11 cellular contexts compared by ENCODE assay signal in genomic region chr3:12838179-12838965, GRCh38. TPM values are rescaled to one million over a fixed set of nuclear protein-coding genes. Genes with fewer than 3 reads are reported as not detected.
DNase-seq lines count a peak whose midpoint lies in the region; ATAC-seq and TF ChIP-seq lines count a peak whose summit lies in the region.
"Had no signal": no experiment of that assay in that cellular context is flagged by ENCODE, and none has a peak within 500 bp of the region (broad histone marks: within the 10 kb centered on the region; RNA-seq: fewer than 3 reads in every experiment).

No MANE protein-coding gene starts in this region.

- H2BK12ac ChIP-seq in H9 (ENCODE audit: insufficient read length, low read depth, low read length) (no peak overlapping the region), mesenchymal stem cell (ENCODE audit: low read length in 2 of 2) (no peak overlapping the region)

- no peak for ATAC-seq in GM21619 (IDR thresholded peaks at IDR 0.05; ENCODE audit: unreplicated experiment)
- ATAC-seq in HG03196 (IDR thresholded peaks at IDR 0.05; ENCODE audit: unreplicated experiment) = no peak
- ATAC-seq in GM18517 (IDR thresholded peaks at IDR 0.05; ENCODE audit: unreplicated experiment) = no peak

- no peak overlapping the region for H3K18ac ChIP-seq in H9 (ENCODE audit: insufficient read length, low read depth, low read length)
- no peak overlapping the region for H3K18ac ChIP-seq in mesenchymal stem cell (ENCODE audit: low read depth in 1 of 2, low read length in 2 of 2)

- no peak overlapping the region for H3K56ac ChIP-seq in H9 (ENCODE audit: insufficient read length, low read depth, low read length)

- H3K4ac ChIP-seq in H9 (ENCODE audit: low read depth, low read length) (no peak overlapping the region), mesenchymal stem cell (ENCODE audit: low read depth in 1 of 2, low read length in 2 of 2) (no peak overlapping the region)

- H3K79me2 ChIP-seq in H9 (ENCODE audit: insufficient read depth, low read length) = peaks cover 27% of the 10 kb centered on the region

- H2BK120ac ChIP-seq in H9 (ENCODE audit: low read depth, low read length, poor library complexity, severe bottlenecking) (no peak overlapping the region), mesenchymal stem cell (ENCODE audit: low read depth, low read length) (no peak overlapping the region)

- H3K27me3 Mint-ChIP-seq in H9 (ENCODE audit: low read depth) = no peaks in the 10 kb centered on the region
- H3K27me3 Mint-ChIP-seq in activated T-helper 2 cell treated with anti-CD3 and anti-CD28 coated beads, Interferon-gamma antibody, Interleukin-2, Interleukin-4, amounts not matched to agents 10 μg/mL and 5 μg/mL and 100 μg/mL, durations not matched to agents 14 hours and 24 hours and 36 hours (ENCODE audit: low read depth) = no peaks in the 10 kb centered on the region

- H3K27ac ChIP-seq in BLaER1 (no peak overlapping the region), H9 (ENCODE audit: insufficient read length, low read depth, low read length) (no peak overlapping the region), mesenchymal stem cell (ENCODE audit: low read length, poor library complexity, severe bottlenecking) (no peak overlapping the region)
- H3K27ac ChIP-seq: prostate gland had no signal

- H3K4me1 ChIP-seq in BLaER1 = peaks cover 70% of the 10 kb centered on the region
- peaks cover 3% of the 10 kb centered on the region for H3K4me1 ChIP-seq in H9 (ENCODE audit: insufficient read depth, low read length)
- peaks cover 15% of the 10 kb centered on the region for H3K4me1 ChIP-seq in mesenchymal stem cell (ENCODE audit: control insufficient read depth, insufficient read depth, low read depth, low read length)

- no peak overlapping the region for H4K5ac ChIP-seq in H9 (ENCODE audit: insufficient read length, low read depth, low read length)

- H3K79me1 ChIP-seq in H9 (ENCODE audit: insufficient read depth, low read depth, low read length, poor library complexity, severe bottlenecking) = peaks cover 10% of the 10 kb centered on the region
- H3K79me1 ChIP-seq in mesenchymal stem cell (replicated peaks; ENCODE audit: low read length, poor library complexity, severe bottlenecking) = peaks cover 2% of the 10 kb centered on the region

- H3K4me2 ChIP-seq in BLaER1 (peak overlapping the region; percentile 96), H9 (ENCODE audit: insufficient read depth, insufficient read length, low read length) (peak overlapping the region; percentile 19), mesenchymal stem cell (ENCODE audit: low read length, poor library complexity, severe bottlenecking) (no peak overlapping the region)

- peaks cover 73% of the 10 kb centered on the region for H3K36me3 ChIP-seq in BLaER1
- peaks cover 45 to 67% of the 10 kb centered on the region in 2 experiments for H3K36me3 ChIP-seq in mesenchymal stem cell (ENCODE audit: control insufficient read depth in 1 of 2, insufficient read depth in 2 of 2, low read depth in 1 of 2, low read length in 2 of 2)

- H2BK15ac ChIP-seq in H9 (ENCODE audit: low read depth, low read length) (no peak overlapping the region), mesenchymal stem cell (ENCODE audit: low read depth, poor library complexity, severe bottlenecking) (no peak overlapping the region)

- H3K23me2 ChIP-seq in H9 (ENCODE audit: insufficient read length, low read depth, low read length, poor library complexity, severe bottlenecking) = peaks cover 8% of the 10 kb centered on the region

- DNase-seq in H9 (no peak), mesenchymal stem cell (no peak), HCEC 1CT (no peak)
- DNase-seq in activated T-helper 2 cell treated with anti-CD3 and anti-CD28 coated beads, Interferon-gamma antibody, Interleukin-2, Interleukin-4, amounts not matched to agents 10 μg/mL and 5 μg/mL and 100 μg/mL, durations not matched to agents 14 hours and 24 hours and 36 hours (ENCODE audit: low spot score) = no peak
- DNase-seq: caudate nucleus, GF-D8 had no signal

- TF ChIP-seq CTCF in H9 (conservative IDR thresholded peaks at IDR 0.05) = no peak

- H3K4me1 Mint-ChIP-seq in H9 = peaks cover 65 to 68% of the 10 kb centered on the region in 2 experiments
- H3K4me1 Mint-ChIP-seq in activated T-helper 2 cell treated with anti-CD3 and anti-CD28 coated beads, Interferon-gamma antibody, Interleukin-2, Interleukin-4, amounts not matched to agents 10 μg/mL and 5 μg/mL and 100 μg/mL, durations not matched to agents 14 hours and 24 hours and 36 hours (ENCODE audit: low read depth) = peaks cover 48% of the 10 kb centered on the region

- H2AFZ ChIP-seq in H9 (ENCODE audit: low read length) (no peak overlapping the region), mesenchymal stem cell (ENCODE audit: low read depth, low read length) (no peak overlapping the region)

- no peak overlapping the region for H4K8ac ChIP-seq in H9 (replicated peaks; ENCODE audit: insufficient read length, low read depth, low read length)
- H4K8ac ChIP-seq in mesenchymal stem cell (ENCODE audit: low read length) = no peak overlapping the region

- no peaks in the 10 kb centered on the region for H3K27me3 ChIP-seq in BLaER1
- H3K27me3 ChIP-seq in H9 (ENCODE audit: insufficient read depth, low read length) = no peaks in the 10 kb centered on the region
- no peaks in the 10 kb centered on the region for H3K27me3 ChIP-seq in mesenchymal stem cell (ENCODE audit: control insufficient read depth in 1 of 2, insufficient read depth in 1 of 2, low read length in 2 of 2)

- peak overlapping the region; percentile 57 to 99 (median 78); a peak in 6 of 7 replicates for H3K27ac Mint-ChIP-seq in H9
- peak overlapping the region; percentile 100 for H3K27ac Mint-ChIP-seq in activated T-helper 2 cell treated with anti-CD3 and anti-CD28 coated beads, Interferon-gamma antibody, Interleukin-2, Interleukin-4, amounts not matched to agents 10 μg/mL and 5 μg/mL and 100 μg/mL, durations not matched to agents 14 hours and 24 hours and 36 hours

- H2AK5ac ChIP-seq in H9 (ENCODE audit: insufficient read length, low read length) (no peak overlapping the region), mesenchymal stem cell (ENCODE audit: low read length, severe bottlenecking) (no peak overlapping the region)

- H4K20me1 ChIP-seq in BLaER1 = peaks cover 79% of the 10 kb centered on the region
- H4K20me1 ChIP-seq in H9 (ENCODE audit: control insufficient read depth, insufficient read depth, insufficient read length) = peaks cover 2% of the 10 kb centered on the region

- no peak overlapping the region for H2BK5ac ChIP-seq in H9 (ENCODE audit: insufficient read length, low read length)
- H2BK5ac ChIP-seq in mesenchymal stem cell (ENCODE audit: low read depth, low read length, poor library complexity, severe bottlenecking) = no peak overlapping the region

- H3K9me3 ChIP-seq in BLaER1 (no peaks in the 10 kb centered on the region), H9 (ENCODE audit: control insufficient read depth, low read depth, low read length) (no peaks in the 10 kb centered on the region), mesenchymal stem cell (ENCODE audit: control insufficient read depth, low read length) (no peaks in the 10 kb centered on the region)
- H3K9me3 ChIP-seq: prostate gland had no signal

- no peak overlapping the region for H2BK20ac ChIP-seq in H9 (ENCODE audit: low read depth, low read length, poor library complexity, severe bottlenecking)

- intact Hi-C loops in activated T-helper 2 cell treated with anti-CD3 and anti-CD28 coated beads, Interferon-gamma antibody, Interleukin-2, Interleukin-4, amounts not matched to agents 10 μg/mL and 5 μg/mL and 100 μg/mL, durations not matched to agents 14 hours and 24 hours and 36 hours (cut with micrococcal nuclease) = no loop called here

- H3K14ac ChIP-seq in H9 (ENCODE audit: insufficient read depth, low read length) (no peak overlapping the region), mesenchymal stem cell (ENCODE audit: low read length in 2 of 2) (no peak overlapping the region)

- H4K91ac ChIP-seq in H9 (ENCODE audit: insufficient read length, low read depth, low read length) (no peak overlapping the region), mesenchymal stem cell (ENCODE audit: low read length) (no peak overlapping the region)

- H3K36me3 Mint-ChIP-seq in H9 (ENCODE audit: insufficient read depth in 1 of 3, low read depth in 3 of 3) = peaks cover 66 to 80% (median 76%) of the 10 kb centered on the region in 3 experiments
- peaks cover 83% of the 10 kb centered on the region for H3K36me3 Mint-ChIP-seq in activated T-helper 2 cell treated with anti-CD3 and anti-CD28 coated beads, Interferon-gamma antibody, Interleukin-2, Interleukin-4, amounts not matched to agents 10 μg/mL and 5 μg/mL and 100 μg/mL, durations not matched to agents 14 hours and 24 hours and 36 hours (ENCODE audit: low read depth)

- no peaks in the 10 kb centered on the region for H3K9me3 Mint-ChIP-seq in H9
- H3K9me3 Mint-ChIP-seq in activated T-helper 2 cell treated with anti-CD3 and anti-CD28 coated beads, Interferon-gamma antibody, Interleukin-2, Interleukin-4, amounts not matched to agents 10 μg/mL and 5 μg/mL and 100 μg/mL, durations not matched to agents 14 hours and 24 hours and 36 hours = no peaks in the 10 kb centered on the region

- peak overlapping the region; percentile 47; the same call in 1 of the 2 replicates for H3K9ac ChIP-seq in BLaER1
- peak overlapping the region; percentile 42 for H3K9ac ChIP-seq in H9 (ENCODE audit: extremely low read depth, insufficient read length, low read length)
- peak overlapping the region; percentile 22 for H3K9ac ChIP-seq in mesenchymal stem cell (ENCODE audit: low read length)

- H3K23ac ChIP-seq in H9 (ENCODE audit: insufficient read length, low read depth, low read length) (no peak overlapping the region), mesenchymal stem cell (ENCODE audit: low read length in 2 of 2) (no peak overlapping the region)

- H3K4me3 Mint-ChIP-seq in H9 = peak overlapping the region; percentile 96 to 98
- peak overlapping the region; percentile 97 for H3K4me3 Mint-ChIP-seq in activated T-helper 2 cell treated with anti-CD3 and anti-CD28 coated beads, Interferon-gamma antibody, Interleukin-2, Interleukin-4, amounts not matched to agents 10 μg/mL and 5 μg/mL and 100 μg/mL, durations not matched to agents 14 hours and 24 hours and 36 hours (ENCODE audit: low read depth)

- no CpG with 5 or more reads among the region's 13 CpGs for WGBS in H9 (ENCODE audit: extremely low coverage, insufficient read length, low lambda C conversion rate)
- 93% methylated on average over 12 of the region's 13 CpGs for WGBS in mesenchymal stem cell

- no peak overlapping the region for H3T11ph ChIP-seq in H9 (ENCODE audit: low read length)

- H3K4me3 ChIP-seq in BLaER1 (peak overlapping the region; percentile 93), mesenchymal stem cell (ENCODE audit: insufficient read depth in 1 of 2, low read depth in 1 of 2, low read length in 2 of 2) (peak overlapping the region in 1 of 2 experiments; percentile 96)
- H3K4me3 ChIP-seq: prostate gland had no signal

RNA-seq across cellular contexts. Expression of gene RPL32, which starts 3.0 kb away (rescaled TPM):
- 1,982 and 2,021 TPM in 2 replicates for total RNA-seq in H9 (2021)
- 2,046 and 2,053 TPM in 2 replicates for total RNA-seq in activated T-helper 2 cell treated with anti-CD3 and anti-CD28 coated beads, Interferon-gamma antibody, Interleukin-2, Interleukin-4, amounts not matched to agents 10 μg/mL and 5 μg/mL and 100 μg/mL, durations not matched to agents 14 hours and 24 hours and 36 hours
- 1,587 TPM for polyA plus RNA-seq in mesenchymal stem cell (2013, experiment 1 of 2)
- 1,642 TPM for polyA plus RNA-seq in mesenchymal stem cell (2013, experiment 2 of 2)

RNA-seq across cellular contexts. Expression of gene CAND2, which starts 41.9 kb away (rescaled TPM):
- total RNA-seq in H9 (2021) = 10.2 and 10.7 TPM in 2 replicates
- total RNA-seq in activated T-helper 2 cell treated with anti-CD3 and anti-CD28 coated beads, Interferon-gamma antibody, Interleukin-2, Interleukin-4, amounts not matched to agents 10 μg/mL and 5 μg/mL and 100 μg/mL, durations not matched to agents 14 hours and 24 hours and 36 hours = 1.1 and 2.0 TPM in 2 replicates
- 3.9 TPM for polyA plus RNA-seq in mesenchymal stem cell (2013, experiment 1 of 2)
- polyA plus RNA-seq in mesenchymal stem cell (2013, experiment 2 of 2) = 3.7 TPM
